ENCODE assay signal across 22 cellular contexts in the genomic region with DNA sequence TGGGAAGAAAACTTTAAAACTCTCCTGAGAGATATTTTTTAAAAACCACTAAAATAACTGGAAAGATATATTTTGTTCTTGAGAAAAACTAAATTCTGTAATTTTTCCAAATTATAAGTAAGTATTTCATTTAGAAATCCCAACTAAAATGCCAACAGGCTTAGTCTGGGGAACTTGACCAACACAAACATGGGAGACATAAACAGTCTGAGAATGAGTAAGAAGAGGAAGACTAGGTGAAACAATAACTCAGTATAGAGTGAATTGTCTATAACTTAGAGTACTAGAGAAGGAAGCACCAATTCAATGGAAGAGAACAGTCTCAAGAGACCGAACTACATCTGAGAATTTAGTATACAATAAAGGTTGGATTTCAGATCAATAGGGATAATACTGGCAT. TPM values are rescaled to one million over a fixed set of nuclear protein-coding genes. Genes with fewer than 3 reads are reported as not detected.
A peak's percentile ranks its signal among the peaks of the same experiment; 100 is the strongest.
DNase-seq lines count a peak whose midpoint lies in the region; ATAC-seq and TF ChIP-seq lines count a peak whose summit lies in the region.
"Had no signal": no experiment of that assay in that cellular context is flagged by ENCODE, and none has a peak within 500 bp of the region (broad histone marks: within the 10 kb centered on the region; RNA-seq: fewer than 3 reads in every experiment).

No MANE protein-coding gene starts in this region.

- H3K4me3 ChIP-seq in fibroblast of villous mesenchyme (ENCODE audit: low read depth, low read length): no peak overlapping the region
- H3K4me3 ChIP-seq: GM23338, heart left ventricle, MG63, prostate gland had no signal

- H3K36me3 Mint-ChIP-seq in activated naive CD8-positive, alpha-beta T cell: peaks cover 8% of the 10 kb centered on the region
- H3K36me3 Mint-ChIP-seq in activated naive CD8-positive, alpha-beta T cell treated with anti-CD3 and anti-CD28 coated beads for 36 hours: peaks cover 27% of the 10 kb centered on the region
- peaks cover 5% of the 10 kb centered on the region for H3K36me3 Mint-ChIP-seq in endothelial cell (ENCODE audit: low read depth, unreplicated experiment)

- ATAC-seq in GM18907 (IDR thresholded peaks at IDR 0.05; ENCODE audit: unreplicated experiment) (no peak), GM18868 (IDR thresholded peaks at IDR 0.05; ENCODE audit: unreplicated experiment) (no peak)
- ATAC-seq: GM23338, Panc1 had no signal

- H3K4me3 Mint-ChIP-seq in activated naive CD8-positive, alpha-beta T cell: no peak overlapping the region
- H3K4me3 Mint-ChIP-seq in activated naive CD8-positive, alpha-beta T cell treated with anti-CD3 and anti-CD28 coated beads for 36 hours: no peak overlapping the region
- H3K4me3 Mint-ChIP-seq in endothelial cell (ENCODE audit: unreplicated experiment): no peak overlapping the region
- H3K4me3 Mint-ChIP-seq: activated B cell treated with CpG ODN at 0.5 μM for 24 hours, GM23338 had no signal

- no peaks in the 10 kb centered on the region for H3K27me3 Mint-ChIP-seq in activated naive CD8-positive, alpha-beta T cell
- H3K27me3 Mint-ChIP-seq in activated naive CD8-positive, alpha-beta T cell treated with anti-CD3 and anti-CD28 coated beads for 36 hours: no peaks in the 10 kb centered on the region
- H3K27me3 Mint-ChIP-seq in endothelial cell (ENCODE audit: unreplicated experiment): no peaks in the 10 kb centered on the region
- H3K27me3 Mint-ChIP-seq: activated B cell treated with CpG ODN at 0.5 μM for 24 hours had no signal

- H3K27ac Mint-ChIP-seq in activated naive CD8-positive, alpha-beta T cell: peak overlapping the region; percentile 11
- no peak overlapping the region for H3K27ac Mint-ChIP-seq in activated naive CD8-positive, alpha-beta T cell treated with anti-CD3 and anti-CD28 coated beads for 36 hours
- no peak overlapping the region for H3K27ac Mint-ChIP-seq in endothelial cell (ENCODE audit: unreplicated experiment)
- H3K27ac Mint-ChIP-seq: activated B cell treated with CpG ODN at 0.5 μM for 24 hours, GM23338 had no signal

- no peaks in the 10 kb centered on the region for H3K9me3 Mint-ChIP-seq in activated naive CD8-positive, alpha-beta T cell (ENCODE audit: low read depth)
- H3K9me3 Mint-ChIP-seq in activated naive CD8-positive, alpha-beta T cell treated with anti-CD3 and anti-CD28 coated beads for 36 hours: no peaks in the 10 kb centered on the region
- no peaks in the 10 kb centered on the region for H3K9me3 Mint-ChIP-seq in endothelial cell (ENCODE audit: unreplicated experiment)
- H3K9me3 Mint-ChIP-seq: activated B cell treated with CpG ODN at 0.5 μM for 24 hours, GM23338 had no signal

- peaks cover 9% of the 10 kb centered on the region for H3K4me1 Mint-ChIP-seq in activated naive CD8-positive, alpha-beta T cell (ENCODE audit: low read depth)
- peaks cover 13% of the 10 kb centered on the region for H3K4me1 Mint-ChIP-seq in activated naive CD8-positive, alpha-beta T cell treated with anti-CD3 and anti-CD28 coated beads for 36 hours
- H3K4me1 Mint-ChIP-seq in endothelial cell (ENCODE audit: unreplicated experiment): peaks cover 16% of the 10 kb centered on the region
- H3K4me1 Mint-ChIP-seq: activated B cell treated with CpG ODN at 0.5 μM for 24 hours, GM23338 had no signal

- no peak for DNase-seq in activated naive CD8-positive, alpha-beta T cell treated with anti-CD3 and anti-CD28 coated beads for 36 hours
- DNase-seq in astrocyte of the hippocampus (ENCODE audit: low read depth, low spot score): peak; percentile 56
- DNase-seq in fibroblast of villous mesenchyme (ENCODE audit: low read depth): peak; percentile 67
- no peak for DNase-seq in endothelial cell (ENCODE audit: low spot score)
- DNase-seq in DMS153 (lab: John Stamatoyannopoulos, UW): no peak
- DNase-seq: activated B cell treated with CpG ODN at 0.5 μM for 24 hours; Caco-2; effector memory CD4-positive, alpha-beta T cell; heart left ventricle; left colon; NCI-H2107; NCI-H748 treated with DMSO at 0.1 percent for 48 hours; T-helper 1 cell had no signal

- TF ChIP-seq CTCF in fibroblast of villous mesenchyme (IDR thresholded peaks at IDR 0.05; ENCODE audit: insufficient read depth, low read depth, low read length): no peak
- TF ChIP-seq CTCF in endothelial cell (IDR thresholded peaks at IDR 0.05; ENCODE audit: unreplicated experiment): no peak

RNA-seq across cellular contexts. Expression of a gene that starts 2.9 kb away (rescaled TPM):
- 1 to 10 TPM; 2.8 to 5.9 TPM for total RNA-seq in activated naive CD8-positive, alpha-beta T cell treated with anti-CD3 and anti-CD28 coated beads for 36 hours
- total RNA-seq in fibroblast of villous mesenchyme: 2.3 and 3.9 TPM in 2 replicates
- 8.3 TPM for total RNA-seq in endothelial cell (ENCODE audit: unreplicated experiment)

RNA-seq across cellular contexts. Expression of a gene that starts 10.1 kb away (rescaled TPM):
- not detected for total RNA-seq in activated naive CD8-positive, alpha-beta T cell treated with anti-CD3 and anti-CD28 coated beads for 36 hours
- total RNA-seq in fibroblast of villous mesenchyme (not detected in 2 replicates), endothelial cell (ENCODE audit: unreplicated experiment) (2.1 TPM)
- total RNA-seq: activated B cell treated with CpG ODN at 0.5 μM for 24 hours, Caco-2, GM23338, HT-29, left colon, subcutaneous adipose tissue had no signal

RNA-seq across cellular contexts. Expression of a gene that starts 16.8 kb away (rescaled TPM):
- 100 to 1,000 TPM in 1 of 2 experiments, 10 to 100 TPM in 1; 93.0 to 103 TPM for total RNA-seq in activated naive CD8-positive, alpha-beta T cell treated with anti-CD3 and anti-CD28 coated beads for 36 hours
- total RNA-seq in fibroblast of villous mesenchyme (55.4 and 58.3 TPM in 2 replicates), endothelial cell (ENCODE audit: unreplicated experiment) (38.0 TPM)

RNA-seq across cellular contexts. Expression of a gene that starts 19.2 kb away (rescaled TPM):
- 1 to 10 TPM; 5.6 to 6.9 TPM for total RNA-seq in activated naive CD8-positive, alpha-beta T cell treated with anti-CD3 and anti-CD28 coated beads for 36 hours
- 38.9 and 41.9 TPM in 2 replicates for total RNA-seq in fibroblast of villous mesenchyme
- 13.1 TPM for total RNA-seq in endothelial cell (ENCODE audit: unreplicated experiment)

RNA-seq across cellular contexts. Expression of a gene that starts 35.4 kb away (rescaled TPM):
- total RNA-seq in activated naive CD8-positive, alpha-beta T cell treated with anti-CD3 and anti-CD28 coated beads for 36 hours: 10 to 100 TPM; 55.1 to 60.5 TPM
- total RNA-seq in fibroblast of villous mesenchyme (22.0 and 26.7 TPM in 2 replicates), endothelial cell (ENCODE audit: unreplicated experiment) (268 TPM)

Comparison
In these comparisons a context has a peak if more than half of its experiments do, and no peak if none do; other contexts are left out.
1. DNase-seq: peak in astrocyte of the hippocampus (single experiment) and fibroblast of villous mesenchyme (single experiment); none in activated naive CD8-positive, alpha-beta T cell treated with anti-CD3 and anti-CD28 coated beads for 36 hours (single experiment), endothelial cell (single experiment) and DMS153 (single experiment).